8 cellular contexts compared by ENCODE assay signal in genomic region chr5:72465601-72466563, GRCh38. TPM values are rescaled to one million over a fixed set of nuclear protein-coding genes. Genes with fewer than 3 reads are reported as not detected.
DNase-seq lines count a peak whose midpoint lies in the region; ATAC-seq and TF ChIP-seq lines count a peak whose summit lies in the region.

No MANE protein-coding gene starts in this region.

- H3K4me1 ChIP-seq in testis, result peaks cover 4% of the 10 kb centered on the region

- peaks cover 10% of the 10 kb centered on the region for H3K27me3 Mint-ChIP-seq in activated naive CD4-positive, alpha-beta T cell treated with anti-CD3 and anti-CD28 coated beads for 36 hours (ENCODE audit: low read depth)

- ATAC-seq in GM18511 (IDR thresholded peaks at IDR 0.05; ENCODE audit: unreplicated experiment) (peak; percentile 78), GM21723 (IDR thresholded peaks at IDR 0.05; ENCODE audit: unreplicated experiment) (peak; percentile 80)

- H3K9me3 ChIP-seq in testis, result no peaks in the 10 kb centered on the region

- no peak for TF ChIP-seq CTCF in testis (IDR thresholded peaks at IDR 0.05)

- no peak overlapping the region for H3K27ac Mint-ChIP-seq in activated naive CD4-positive, alpha-beta T cell treated with anti-CD3 and anti-CD28 coated beads for 36 hours

- no peak overlapping the region for H3K4me3 Mint-ChIP-seq in activated naive CD4-positive, alpha-beta T cell treated with anti-CD3 and anti-CD28 coated beads for 36 hours

- H3K27ac ChIP-seq in testis, result no peak overlapping the region

- 88 to 89% methylated on average over 10 of the region's 10 CpGs for WGBS in testis, 2 donors

- no peak overlapping the region for H3K4me3 ChIP-seq in testis

- H3K36me3 ChIP-seq in testis (ENCODE audit: low read depth, missing control alignments), result no peaks in the 10 kb centered on the region

- no peaks in the 10 kb centered on the region for H3K36me3 Mint-ChIP-seq in activated naive CD4-positive, alpha-beta T cell treated with anti-CD3 and anti-CD28 coated beads for 36 hours (ENCODE audit: low read depth)

- CTCF ChIA-PET in activated naive CD4-positive, alpha-beta T cell treated with anti-CD3 and anti-CD28 coated beads for 36 hours (lab: Charles Lee), result no interaction called here

- H3K9me3 Mint-ChIP-seq in activated naive CD4-positive, alpha-beta T cell treated with anti-CD3 and anti-CD28 coated beads for 36 hours, result no peaks in the 10 kb centered on the region

- no peaks in the 10 kb centered on the region for H3K27me3 ChIP-seq in testis

- DNase-seq in M059J (ENCODE audit: low read depth) (peak; percentile 90), kidney glomerular epithelial cell (lab: John Stamatoyannopoulos, UW) (peak; percentile 37), testis (no peak), T1000 (lab: John Stamatoyannopoulos, UW) (no peak)
- DNase-seq in central memory CD4-positive, alpha-beta T cell, result no peak
- DNase-seq in activated naive CD4-positive, alpha-beta T cell treated with anti-CD3 and anti-CD28 coated beads for 36 hours, result no peak

- intact Hi-C loops in testis (cut with DNase I; ENCODE audit: low total_unique reads), result no loop called here
- intact Hi-C loops in activated naive CD4-positive, alpha-beta T cell treated with anti-CD3 and anti-CD28 coated beads for 36 hours (cut with micrococcal nuclease), result no loop called here

- no peak for TF ChIP-seq POLR2A in testis (IDR thresholded peaks at IDR 0.05)

- no peaks in the 10 kb centered on the region for H3K4me1 Mint-ChIP-seq in activated naive CD4-positive, alpha-beta T cell treated with anti-CD3 and anti-CD28 coated beads for 36 hours (ENCODE audit: low read depth)

RNA-seq across cellular contexts. Expression of gene ZNF366, which starts 41.3 kb away (rescaled TPM):
- 0.96 and 1.4 TPM in 2 replicates for total RNA-seq in M059J (2014; rRNA removed; shearing (Covaris generic))
- total RNA-seq in testis, result 1 to 10 TPM; 1.4 to 2.2 TPM
- 0.96 TPM for polyA plus RNA-seq in testis (ENCODE audit: insufficient read depth, low read depth, low replicate concordance)
- total RNA-seq in activated naive CD4-positive, alpha-beta T cell treated with anti-CD3 and anti-CD28 coated beads for 36 hours, result not detected

Comparison
In these comparisons a context has a peak if more than half of its experiments do, and no peak if none do; other contexts are left out.
1. DNase-seq: peak in M059J (single experiment) and kidney glomerular epithelial cell (single experiment); none in testis (single experiment), T1000 (single experiment), central memory CD4-positive, alpha-beta T cell (single experiment) and activated naive CD4-positive, alpha-beta T cell treated with anti-CD3 and anti-CD28 coated beads for 36 hours (single experiment).